9 cellular contexts compared by ENCODE assay signal in the genomic region with DNA sequence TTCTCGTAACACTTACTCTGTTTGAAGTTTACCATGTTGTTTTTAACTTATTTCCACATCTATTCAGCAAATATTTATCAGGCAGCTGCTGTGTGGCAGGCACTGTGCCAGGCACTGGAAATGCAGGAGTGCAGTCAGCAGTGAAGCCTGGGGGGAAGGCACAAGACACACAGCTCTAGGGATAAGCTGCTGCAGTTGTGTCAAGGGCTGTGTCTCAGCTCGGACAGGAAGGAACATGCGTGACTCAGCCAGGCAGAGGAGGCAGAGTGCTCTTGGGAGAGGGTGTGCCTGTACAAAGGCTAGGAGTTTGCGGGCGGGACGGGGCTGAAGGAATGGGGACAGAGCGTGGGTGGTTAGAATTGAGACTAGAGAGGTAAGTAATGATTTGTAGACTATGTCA. TPM values are rescaled to one million over a fixed set of nuclear protein-coding genes. Genes with fewer than 3 reads are reported as not detected.
DNase-seq lines count a peak whose midpoint lies in the region; ATAC-seq, FAIRE-seq and TF ChIP-seq lines count a peak whose summit lies in the region.
"Had no signal": no experiment of that assay in that cellular context is flagged by ENCODE, and none has a peak within 500 bp of the region (broad histone marks: within the 10 kb centered on the region; RNA-seq: fewer than 3 reads in every experiment).

No MANE protein-coding gene starts in this region.

- H3K4me1 Mint-ChIP-seq in activated T-helper 17 cell treated with anti-CD3 and anti-CD28 coated beads, Interleukin-2, amount 50 U/mL, for 72 hours = peaks cover 10% of the 10 kb centered on the region

- H3K9me3 Mint-ChIP-seq in activated T-helper 17 cell treated with anti-CD3 and anti-CD28 coated beads, Interleukin-2, amount 50 U/mL, for 72 hours = no peaks in the 10 kb centered on the region

- H3K27me3 ChIP-seq in heart right ventricle (no peaks in the 10 kb centered on the region), small intestine (ENCODE audit: control insufficient read depth in 2 of 2, insufficient read depth in 2 of 2, low read length in 2 of 2) (no peaks in the 10 kb centered on the region)
- H3K27me3 ChIP-seq: spleen had no signal

- H3K27ac Mint-ChIP-seq in activated T-helper 17 cell treated with anti-CD3 and anti-CD28 coated beads, Interleukin-2, amount 50 U/mL, for 72 hours = peak overlapping the region; percentile 6

- H3K27ac ChIP-seq in heart right ventricle = peak overlapping the region; percentile 47 to 87 (median 70)
- peak overlapping the region in 1 of 2 donors; percentile 51 for H3K27ac ChIP-seq in small intestine (ENCODE audit: low read depth in 1 of 2, low read length in 1 of 2)

- H3K36me3 ChIP-seq in heart right ventricle (peaks cover 0 to 57% (median 26%) of the 10 kb centered on the region in 9 donors), small intestine (ENCODE audit: control insufficient read depth in 2 of 2, insufficient read depth in 2 of 2, low read length in 2 of 2) (peaks cover 3 to 8% of the 10 kb centered on the region in 2 donors)

- H3K36me3 Mint-ChIP-seq in activated T-helper 17 cell treated with anti-CD3 and anti-CD28 coated beads, Interleukin-2, amount 50 U/mL, for 72 hours (ENCODE audit: low read depth) = peaks cover 31% of the 10 kb centered on the region

- no peak overlapping the region for H3K4me3 Mint-ChIP-seq in activated T-helper 17 cell treated with anti-CD3 and anti-CD28 coated beads, Interleukin-2, amount 50 U/mL, for 72 hours

- no peak for TF ChIP-seq CTCF in heart right ventricle (IDR thresholded peaks at IDR 0.05)

- intact Hi-C loops in heart right ventricle (cut with DNase I) = loop anchor here in 9 of 10 donors (5.0 to 10.0 kb wide), 9 partner anchors 141 to 426 kb away; partner anchors contain the start of gene MEF2A (in 3 of the 9)

- H3K4me3 ChIP-seq in heart right ventricle (no peak overlapping the region), small intestine (ENCODE audit: low read depth in 1 of 2, low read length in 2 of 2) (no peak overlapping the region)
- H3K4me3 ChIP-seq: spleen had no signal

- H3K9me3 ChIP-seq in heart right ventricle (no peaks in the 10 kb centered on the region), small intestine (ENCODE audit: control insufficient read depth, low read depth) (no peaks in the 10 kb centered on the region)
- H3K9me3 ChIP-seq: spleen had no signal

- H3K4me1 ChIP-seq in heart right ventricle = peaks cover 12 to 84% (median 64%) of the 10 kb centered on the region in 9 donors
- peaks cover 1 to 6% of the 10 kb centered on the region in 2 donors for H3K4me1 ChIP-seq in small intestine (ENCODE audit: control insufficient read depth in 2 of 2, insufficient read depth in 1 of 2, low read depth in 1 of 2, low read length in 1 of 2)

- ATAC-seq in activated T-helper 17 cell treated with anti-CD3 and anti-CD28 coated beads, Interleukin-2, amount 50 U/mL, for 72 hours (replicated peaks) = no peak
- peak; percentile 65 to 95 (median 83) for ATAC-seq in heart right ventricle

- DNase-seq in HCEC 1CT (peak; percentile 94), heart right ventricle (peak; percentile 73 to 77), small intestine (peak; percentile 92), DMS53 treated with DMSO at 0.1 percent for 48 hours (lab: John Stamatoyannopoulos, UW; ENCODE audit: unreplicated experiment) (no peak), COLO668 (lab: John Stamatoyannopoulos, UW; ENCODE audit: unreplicated experiment) (no peak), NCI-H446 treated with DMSO at 0.1 percent for 48 hours (lab: John Stamatoyannopoulos, UW) (no peak)
- no peak for DNase-seq in activated naive CD4-positive, alpha-beta T cell treated with Interleukin-2 at 50 U/mL for 16 hours
- DNase-seq: spleen had no signal

- no peaks in the 10 kb centered on the region for H3K27me3 Mint-ChIP-seq in activated T-helper 17 cell treated with anti-CD3 and anti-CD28 coated beads, Interleukin-2, amount 50 U/mL, for 72 hours

- 24 to 28% methylated on average over 7 of the region's 7 CpGs for WGBS in heart right ventricle, 2 donors
- WGBS in small intestine, 3 donors = 18 to 43% (median 32%) methylated on average over 7 of the region's 7 CpGs

- FAIRE-seq in small intestine (lab: Jason Lieb, UNC) = no peak

RNA-seq across cellular contexts. Expression of gene LYSMD4, which starts 24.7 kb away (rescaled TPM):
- 1 to 10 TPM; 3.7 to 4.2 TPM for total RNA-seq in activated T-helper 17 cell treated with anti-CD3 and anti-CD28 coated beads, Interleukin-2, amount 50 U/mL, for 72 hours
- 10 to 100 TPM in 8 of 10 donors, 1 to 10 TPM in 2; 7.0 to 13.4 (median 11.9) TPM for total RNA-seq in heart right ventricle
- polyA plus RNA-seq in heart right ventricle (10 to 100 TPM in 1 of 2 donors, 1 to 10 TPM in 1; 6.4 to 16.7 TPM), small intestine (1 to 10 TPM; 5.4 to 8.9 (median 6.0) TPM)

Comparison
In these comparisons a context has a peak if more than half of its experiments do, and no peak if none do; other contexts are left out.
1. DNase-seq: peak in HCEC 1CT (single experiment), heart right ventricle (2 of 2) and small intestine (single experiment); none in DMS53 treated with DMSO at 0.1 percent for 48 hours (single experiment), COLO668 (single experiment), activated naive CD4-positive, alpha-beta T cell treated with Interleukin-2 at 50 U/mL for 16 hours (single experiment) and NCI-H446 treated with DMSO at 0.1 percent for 48 hours (single experiment).